ENCODE assay signal across 9 cellular contexts in the genomic region with DNA sequence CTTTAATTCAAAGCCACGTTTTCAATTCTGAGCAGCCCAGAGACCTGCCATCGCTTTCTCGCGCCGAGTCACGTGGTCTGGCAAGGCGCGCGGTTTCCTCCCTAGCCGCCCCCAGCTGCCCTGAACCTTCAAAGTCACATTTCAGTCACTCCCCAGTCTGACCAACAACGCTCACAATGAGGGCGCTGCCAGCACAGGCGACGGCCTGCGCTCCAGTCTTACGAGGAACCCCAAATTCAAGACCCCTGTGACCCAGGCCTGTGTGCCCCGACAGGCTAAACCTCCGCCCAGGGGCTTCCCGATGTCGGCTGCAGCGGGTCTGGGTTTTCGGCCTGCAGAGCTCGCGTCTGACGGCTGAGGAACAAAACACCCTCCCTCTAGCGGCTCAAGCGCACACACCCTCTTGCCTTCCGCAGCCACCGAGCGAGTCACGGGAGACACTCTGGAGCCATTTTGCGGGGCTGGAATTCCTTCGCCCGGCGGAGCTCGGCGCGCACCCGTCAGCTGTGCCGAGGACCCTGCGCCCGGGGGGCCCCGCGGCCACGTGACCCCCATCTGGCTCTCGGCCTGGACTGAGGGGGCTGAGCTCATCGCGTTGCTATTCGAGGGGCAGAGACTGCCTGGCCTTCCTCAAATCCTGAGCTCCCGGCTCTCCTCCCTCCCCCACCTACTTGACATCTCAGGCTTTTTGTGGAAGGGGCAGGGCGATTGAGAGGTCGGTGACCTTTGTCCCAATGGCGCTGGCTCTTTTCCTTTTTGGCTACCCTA.
DNase-seq lines count a peak whose midpoint lies in the region; ATAC-seq, FAIRE-seq and TF ChIP-seq lines count a peak whose summit lies in the region.
"Had no signal": no experiment of that assay in that cellular context is flagged by ENCODE, and none has a peak within 500 bp of the region (broad histone marks: within the 10 kb centered on the region; RNA-seq: fewer than 3 reads in every experiment).

No MANE protein-coding gene starts in this region.

- H3K27me3 Mint-ChIP-seq in CD4-positive, alpha-beta memory T cell: no peaks in the 10 kb centered on the region
- H3K27me3 Mint-ChIP-seq in neural progenitor cell (ENCODE audit: insufficient read depth, low read depth): peaks cover 8% of the 10 kb centered on the region
- H3K27me3 Mint-ChIP-seq in stimulated activated naive CD8-positive, alpha-beta T cell treated with anti-CD3 and anti-CD28 coated beads, Interleukin-15, amount 100 ng/mL, for 72 hours: peaks cover 10% of the 10 kb centered on the region

- intact Hi-C loops in CD4-positive, alpha-beta memory T cell (cut with micrococcal nuclease): loop anchor here (5.0 kb wide), 2 partner anchors 137 to 722 kb away; no protein-coding TSS in a partner anchor

- H3K27ac Mint-ChIP-seq in CD4-positive, alpha-beta memory T cell: peak overlapping the region; percentile 91 to 97 (median 94)
- peak overlapping the region; percentile 78 for H3K27ac Mint-ChIP-seq in neural progenitor cell
- H3K27ac Mint-ChIP-seq in stimulated activated naive CD8-positive, alpha-beta T cell treated with anti-CD3 and anti-CD28 coated beads, Interleukin-15, amount 100 ng/mL, for 72 hours: peak overlapping the region; percentile 63 to 72

- peak overlapping the region; percentile 30 to 59 for H3K4me3 ChIP-seq in CD4-positive, alpha-beta memory T cell (ENCODE audit: low read length in 2 of 2)
- peak overlapping the region; percentile 40 for H3K4me3 ChIP-seq in neural progenitor cell

- CTCF ChIA-PET in CD4-positive, alpha-beta memory T cell (lab: Charles Lee; ENCODE audit: partially characterized antibody): interaction anchor here (0.8 to 3.3 kb wide), 30 partner anchors 9 to 724 kb away, joined by 3 to 25 read pairs (median 4); no protein-coding TSS in a partner anchor

- peak; percentile 70 for TF ChIP-seq CTCF in neural progenitor cell (IDR thresholded peaks at IDR 0.05)

- no peaks in the 10 kb centered on the region for H3K9me3 ChIP-seq in CD4-positive, alpha-beta memory T cell (ENCODE audit: control insufficient read depth in 1 of 2, low read length in 2 of 2)
- H3K9me3 ChIP-seq in neural progenitor cell (ENCODE audit: low read depth): no peaks in the 10 kb centered on the region

- peaks cover 37% of the 10 kb centered on the region for H3F3A ChIP-seq in neural progenitor cell (ENCODE audit: low read depth)

- H3K4me1 ChIP-seq in CD4-positive, alpha-beta memory T cell (ENCODE audit: insufficient read depth, low read length): peaks cover 29% of the 10 kb centered on the region
- H3K4me1 ChIP-seq in neural progenitor cell: peaks cover 16% of the 10 kb centered on the region

- H3K9me3 Mint-ChIP-seq in CD4-positive, alpha-beta memory T cell: peaks cover 0 to 4% (median 0%) of the 10 kb centered on the region in 8 donors
- H3K9me3 Mint-ChIP-seq in neural progenitor cell: no peaks in the 10 kb centered on the region
- H3K9me3 Mint-ChIP-seq in stimulated activated naive CD8-positive, alpha-beta T cell treated with anti-CD3 and anti-CD28 coated beads, Interleukin-15, amount 100 ng/mL, for 72 hours: no peaks in the 10 kb centered on the region

- no peak overlapping the region for H3K9ac ChIP-seq in neural progenitor cell

- H3K27me3 ChIP-seq in CD4-positive, alpha-beta memory T cell (ENCODE audit: insufficient read depth, low read length): no peaks in the 10 kb centered on the region
- no peaks in the 10 kb centered on the region for H3K27me3 ChIP-seq in neural progenitor cell

- H3K27ac ChIP-seq in CD4-positive, alpha-beta memory T cell (ENCODE audit: low read depth, low read length): peak overlapping the region; percentile 64
- peak overlapping the region; percentile 84 for H3K27ac ChIP-seq in neural progenitor cell

- H4K20me1 ChIP-seq in neural progenitor cell (ENCODE audit: low read depth): no peaks in the 10 kb centered on the region

- H3K79me2 ChIP-seq in neural progenitor cell (ENCODE audit: low read depth): no peaks in the 10 kb centered on the region

- H3K4me1 Mint-ChIP-seq in CD4-positive, alpha-beta memory T cell: peaks cover 20 to 48% (median 32%) of the 10 kb centered on the region in 4 donors
- H3K4me1 Mint-ChIP-seq in neural progenitor cell: peaks cover 29% of the 10 kb centered on the region
- peaks cover 50% of the 10 kb centered on the region for H3K4me1 Mint-ChIP-seq in stimulated activated naive CD8-positive, alpha-beta T cell treated with anti-CD3 and anti-CD28 coated beads, Interleukin-15, amount 100 ng/mL, for 72 hours

- POLR2A ChIA-PET in CD4-positive, alpha-beta memory T cell (lab: Charles Lee; ENCODE audit: partially characterized antibody): interaction anchor here (0.7 to 1.5 kb wide), 9 partner anchors 9 to 159 kb away, joined by 3 to 7 read pairs (median 3); no protein-coding TSS in a partner anchor

- DNase-seq in CD4-positive, alpha-beta memory T cell: peak; percentile 64 to 75 (median 69)
- DNase-seq in HK-2 (ENCODE audit: unreplicated experiment) (peak; percentile 97), RCC 7860 (ENCODE audit: low spot score) (peak; percentile 96), foreskin melanocyte (peak; percentile 84), neural progenitor cell (ENCODE audit: low spot score) (peak; percentile 93)
- DNase-seq in activated gamma-delta T cell treated with anti-CD3 and anti-CD28 coated beads, Interleukin-2, amount 50 U/mL, for 16 hours (ENCODE audit: low read depth): peak; percentile 54
- DNase-seq in stimulated activated naive CD8-positive, alpha-beta T cell treated with anti-CD3 and anti-CD28 coated beads, Interleukin-15, amount 100 ng/mL, for 72 hours: peak; percentile 72 to 74

- peaks cover 8 to 35% of the 10 kb centered on the region in 2 donors for H3K36me3 Mint-ChIP-seq in CD4-positive, alpha-beta memory T cell
- H3K36me3 Mint-ChIP-seq in neural progenitor cell: peaks cover 10% of the 10 kb centered on the region

- peak; percentile 76 for FAIRE-seq in RCC 7860 (lab: Jason Lieb, UNC)
- FAIRE-seq: colon had no signal

- H2AFZ ChIP-seq in neural progenitor cell (replicated peaks): peak overlapping the region; percentile 78

- peak overlapping the region; percentile 81 to 90 (median 87) for H3K4me3 Mint-ChIP-seq in CD4-positive, alpha-beta memory T cell
- peak overlapping the region; percentile 83 for H3K4me3 Mint-ChIP-seq in neural progenitor cell
- peak overlapping the region; percentile 79 to 85 for H3K4me3 Mint-ChIP-seq in stimulated activated naive CD8-positive, alpha-beta T cell treated with anti-CD3 and anti-CD28 coated beads, Interleukin-15, amount 100 ng/mL, for 72 hours

- H3K4me2 ChIP-seq in neural progenitor cell: peak overlapping the region; percentile 70

- ATAC-seq in GM19463 (IDR thresholded peaks at IDR 0.05; ENCODE audit: unreplicated experiment): peak; percentile 82
- peak; percentile 73 for ATAC-seq in stimulated activated naive CD8-positive, alpha-beta T cell treated with anti-CD3 and anti-CD28 coated beads, Interleukin-15, amount 100 ng/mL, for 72 hours

- no peaks in the 10 kb centered on the region for H3K36me3 ChIP-seq in CD4-positive, alpha-beta memory T cell (ENCODE audit: insufficient read depth, low read length)
- H3K36me3 ChIP-seq in neural progenitor cell: peaks cover 3% of the 10 kb centered on the region

Comparison
In these comparisons a context has a peak if more than half of its experiments do, and no peak if none do; other contexts are left out.
1. Peak in every context shown above with its lines: DNase-seq, ATAC-seq, H3K4me3 ChIP-seq and H3K27ac ChIP-seq.